ENCODE assay signal across 10 cellular contexts in genomic region chr12:3964404-3964803, GRCh38.
DNase-seq lines count a peak whose midpoint lies in the region; ATAC-seq and TF ChIP-seq lines count a peak whose summit lies in the region.
"Had no signal": no experiment of that assay in that cellular context is flagged by ENCODE, and none has a peak within 500 bp of the region (broad histone marks: within the 10 kb centered on the region; RNA-seq: fewer than 3 reads in every experiment).

No MANE protein-coding gene starts in this region.

- H3K27ac ChIP-seq in endodermal cell (ENCODE audit: low read depth, low read length): no peak overlapping the region

- H3K4me3 ChIP-seq in endodermal cell (ENCODE audit: low read length) (no peak overlapping the region), retinal pigment epithelial cell (ENCODE audit: low read length) (no peak overlapping the region)

- no peaks in the 10 kb centered on the region for H3K9me3 ChIP-seq in endodermal cell (ENCODE audit: control insufficient read depth, low read length)

- no peak for ATAC-seq in activated CD8-positive, alpha-beta T cell treated with anti-CD3 and anti-CD28 coated beads for 36 hours
- no peak for ATAC-seq in activated CD8-positive, alpha-beta T cell treated with anti-CD3 and anti-CD28 coated beads, Interleukin-2, amount 10 ng/mL, durations not matched to agents 7 days and 5 days
- no peak for ATAC-seq in GM18861 (IDR thresholded peaks at IDR 0.05; ENCODE audit: unreplicated experiment)
- ATAC-seq in GM21360 (IDR thresholded peaks at IDR 0.05; ENCODE audit: unreplicated experiment): no peak

- H3K27ac Mint-ChIP-seq in activated CD8-positive, alpha-beta T cell treated with anti-CD3 and anti-CD28 coated beads for 36 hours: no peak overlapping the region
- H3K27ac Mint-ChIP-seq in activated CD8-positive, alpha-beta T cell treated with anti-CD3 and anti-CD28 coated beads, Interleukin-2, amount 10 ng/mL, durations not matched to agents 7 days and 5 days: no peak overlapping the region
- H3K27ac Mint-ChIP-seq in endodermal cell: no peak overlapping the region

- H3K27me3 ChIP-seq in endodermal cell (ENCODE audit: control insufficient read depth, insufficient read depth, low read length, poor library complexity, severe bottlenecking): no peaks in the 10 kb centered on the region

- no peak overlapping the region for H3K9ac ChIP-seq in endodermal cell (ENCODE audit: extremely low read depth, low read length, poor library complexity, severe bottlenecking)

- intact Hi-C loops in activated CD8-positive, alpha-beta T cell treated with anti-CD3 and anti-CD28 coated beads for 36 hours (cut with micrococcal nuclease): loop anchor here (10.0 kb wide), 1 partner anchor 80 kb away; no protein-coding TSS in a partner anchor

- POLR2A ChIA-PET in activated CD8-positive, alpha-beta T cell treated with anti-CD3 and anti-CD28 coated beads for 36 hours (lab: Charles Lee): no interaction called here
- POLR2A ChIA-PET in activated CD8-positive, alpha-beta T cell treated with anti-CD3 and anti-CD28 coated beads, Interleukin-2, amount 10 ng/mL, durations not matched to agents 7 days and 5 days (lab: Charles Lee): interaction anchor here (2.6 kb wide), 1 partner anchor 79 kb away, joined by 12 read pairs; no protein-coding TSS in a partner anchor

- H3K9me3 Mint-ChIP-seq in activated CD8-positive, alpha-beta T cell treated with anti-CD3 and anti-CD28 coated beads for 36 hours: no peaks in the 10 kb centered on the region
- H3K9me3 Mint-ChIP-seq in activated CD8-positive, alpha-beta T cell treated with anti-CD3 and anti-CD28 coated beads, Interleukin-2, amount 10 ng/mL, durations not matched to agents 7 days and 5 days (ENCODE audit: insufficient read depth): no peaks in the 10 kb centered on the region
- H3K9me3 Mint-ChIP-seq in endodermal cell: no peaks in the 10 kb centered on the region
- H3K9me3 Mint-ChIP-seq: CD4-positive, CD25-positive, alpha-beta regulatory T cell had no signal

- peaks cover 20% of the 10 kb centered on the region for H3K4me1 Mint-ChIP-seq in activated CD8-positive, alpha-beta T cell treated with anti-CD3 and anti-CD28 coated beads for 36 hours (ENCODE audit: low read depth)
- peaks cover 20% of the 10 kb centered on the region for H3K4me1 Mint-ChIP-seq in activated CD8-positive, alpha-beta T cell treated with anti-CD3 and anti-CD28 coated beads, Interleukin-2, amount 10 ng/mL, durations not matched to agents 7 days and 5 days (ENCODE audit: low read depth)
- H3K4me1 Mint-ChIP-seq in endodermal cell: peaks cover 53% of the 10 kb centered on the region

- peaks cover 14% of the 10 kb centered on the region for H3K4me1 ChIP-seq in endodermal cell (ENCODE audit: control insufficient read depth, insufficient read depth, low read length)

- no peaks in the 10 kb centered on the region for H3K27me3 Mint-ChIP-seq in activated CD8-positive, alpha-beta T cell treated with anti-CD3 and anti-CD28 coated beads for 36 hours
- peaks cover 2% of the 10 kb centered on the region for H3K27me3 Mint-ChIP-seq in activated CD8-positive, alpha-beta T cell treated with anti-CD3 and anti-CD28 coated beads, Interleukin-2, amount 10 ng/mL, durations not matched to agents 7 days and 5 days (ENCODE audit: low read depth)
- no peaks in the 10 kb centered on the region for H3K27me3 Mint-ChIP-seq in endodermal cell (ENCODE audit: insufficient read depth)

- DNase-seq in activated CD8-positive, alpha-beta T cell treated with anti-CD3 and anti-CD28 coated beads for 36 hours: peak; percentile 50
- no peak for DNase-seq in activated CD8-positive, alpha-beta T cell treated with anti-CD3 and anti-CD28 coated beads, Interleukin-2, amount 10 ng/mL, durations not matched to agents 7 days and 5 days
- DNase-seq in M059J (ENCODE audit: low read depth): peak; percentile 15
- DNase-seq in endodermal cell: peak; percentile 92
- no peak for DNase-seq in retinal pigment epithelial cell (ENCODE audit: low read depth)
- no peak for DNase-seq in H4 (ENCODE audit: low spot score)
- DNase-seq: activated T-cell treated with anti-CD3 and anti-CD28 coated beads for 4 hours; CD4-positive, CD25-positive, alpha-beta regulatory T cell had no signal

- CTCF ChIA-PET in activated CD8-positive, alpha-beta T cell treated with anti-CD3 and anti-CD28 coated beads for 36 hours (lab: Charles Lee): interaction anchor here (1.0 to 4.9 kb wide), 13 partner anchors 11 to 312 kb away, joined by 3 to 77 read pairs (median 7); no protein-coding TSS in a partner anchor
- CTCF ChIA-PET in activated CD8-positive, alpha-beta T cell treated with anti-CD3 and anti-CD28 coated beads, Interleukin-2, amount 10 ng/mL, durations not matched to agents 7 days and 5 days (lab: Charles Lee): interaction anchor here (0.8 to 4.8 kb wide), 13 partner anchors 9 to 313 kb away, joined by 3 to 166 read pairs (median 23); no protein-coding TSS in a partner anchor

- H3K36me3 ChIP-seq in endodermal cell (ENCODE audit: control insufficient read depth, insufficient read depth, low read length): no peaks in the 10 kb centered on the region

- no peaks in the 10 kb centered on the region for H3K36me3 Mint-ChIP-seq in activated CD8-positive, alpha-beta T cell treated with anti-CD3 and anti-CD28 coated beads for 36 hours (ENCODE audit: low read depth)
- no peaks in the 10 kb centered on the region for H3K36me3 Mint-ChIP-seq in activated CD8-positive, alpha-beta T cell treated with anti-CD3 and anti-CD28 coated beads, Interleukin-2, amount 10 ng/mL, durations not matched to agents 7 days and 5 days (ENCODE audit: low read depth)
- H3K36me3 Mint-ChIP-seq in endodermal cell (ENCODE audit: low read depth): peaks cover 2% of the 10 kb centered on the region
- H3K36me3 Mint-ChIP-seq: CD4-positive, CD25-positive, alpha-beta regulatory T cell had no signal

- H3K4me3 Mint-ChIP-seq in activated CD8-positive, alpha-beta T cell treated with anti-CD3 and anti-CD28 coated beads for 36 hours: no peak overlapping the region
- H3K4me3 Mint-ChIP-seq in activated CD8-positive, alpha-beta T cell treated with anti-CD3 and anti-CD28 coated beads, Interleukin-2, amount 10 ng/mL, durations not matched to agents 7 days and 5 days: no peak overlapping the region
- H3K4me3 Mint-ChIP-seq in endodermal cell: no peak overlapping the region
- H3K4me3 Mint-ChIP-seq: CD4-positive, CD25-positive, alpha-beta regulatory T cell had no signal

- 61 to 76% methylated on average over 3 to 10 of the region's 10 CpGs for WGBS in endodermal cell (ENCODE audit: insufficient coverage in 1 of 2, insufficient read length in 1 of 2), 2 experiments

- TF ChIP-seq CTCF in activated CD8-positive, alpha-beta T cell treated with anti-CD3 and anti-CD28 coated beads for 36 hours (IDR thresholded peaks at IDR 0.05): no peak
- TF ChIP-seq CTCF in endodermal cell (conservative IDR thresholded peaks at IDR 0.05): peak; percentile 92
- peak; percentile 27 for TF ChIP-seq CTCF in retinal pigment epithelial cell (conservative IDR thresholded peaks at IDR 0.05; ENCODE audit: low read depth, low read length)

Comparison
In these comparisons a context has a peak if more than half of its experiments do, and no peak if none do; other contexts are left out.
1. DNase-seq: peak in activated CD8-positive, alpha-beta T cell treated with anti-CD3 and anti-CD28 coated beads for 36 hours (single experiment), M059J (single experiment) and endodermal cell (single experiment); none in activated CD8-positive, alpha-beta T cell treated with anti-CD3 and anti-CD28 coated beads, Interleukin-2, amount 10 ng/mL, durations not matched to agents 7 days and 5 days (single experiment), retinal pigment epithelial cell (single experiment) and H4 (single experiment).